Comparison of ENCODE assay signal across 10 cellular contexts in genomic region chr3:50090985-50091384, GRCh38. TPM values are rescaled to one million over a fixed set of nuclear protein-coding genes. Genes with fewer than 3 reads are reported as not detected.
DNase-seq lines count a peak whose midpoint lies in the region; ATAC-seq, FAIRE-seq and TF ChIP-seq lines count a peak whose summit lies in the region.
"Had no signal": no experiment of that assay in that cellular context is flagged by ENCODE, and none has a peak within 500 bp of the region (broad histone marks: within the 10 kb centered on the region; RNA-seq: fewer than 3 reads in every experiment).

No MANE protein-coding gene starts in this region.

- CTCF ChIA-PET in endothelial cell of umbilical vein (lab: Charles Lee) = interaction anchor here (1.3 kb wide), 2 partner anchors 11 to 17 kb away, joined by 3 to 4 read pairs; no protein-coding TSS in a partner anchor

- peaks cover 10% of the 10 kb centered on the region for H3K4me1 Mint-ChIP-seq in GM23338

- H3K9me1 ChIP-seq in endothelial cell of umbilical vein (replicated peaks; ENCODE audit: control insufficient read depth, extremely low read depth, insufficient read depth, low read length) = no peaks in the 10 kb centered on the region

- H3K36me3 ChIP-seq in GM23338 (ENCODE audit: insufficient read depth) (peaks cover 56% of the 10 kb centered on the region), SU-DHL-6 (ENCODE audit: low read length) (peaks cover 45% of the 10 kb centered on the region), endothelial cell of umbilical vein (ENCODE audit: control insufficient read depth in 2 of 2, extremely low read depth in 1 of 2, insufficient read depth in 2 of 2, low read length in 2 of 2) (peaks cover 32 to 42% of the 10 kb centered on the region in 2 experiments), HAP-1 (replicated peaks) (peaks cover 68% of the 10 kb centered on the region), esophagus squamous epithelium (peaks cover 24 to 56% (median 33%) of the 10 kb centered on the region in 3 donors)

- no peak overlapping the region; the same call in 2 of the 3 replicates for H3K4me3 Mint-ChIP-seq in GM23338

- H3K4me1 ChIP-seq in GM23338 (ENCODE audit: insufficient read depth) = peaks cover 6% of the 10 kb centered on the region
- H3K4me1 ChIP-seq in endothelial cell of umbilical vein (ENCODE audit: control insufficient read depth, extremely low read depth, insufficient read depth, low read length) = peaks cover 14% of the 10 kb centered on the region
- no peaks in the 10 kb centered on the region; the same call in none of the 2 replicates for H3K4me1 ChIP-seq in HAP-1
- H3K4me1 ChIP-seq in esophagus squamous epithelium = peaks cover 7 to 42% (median 14%) of the 10 kb centered on the region in 3 donors

- BruUV-seq in endothelial cell of umbilical vein (replicated peaks; lab: Mats Ljungman, UMichigan) = no TSS peak

- H3K9ac ChIP-seq in SU-DHL-6 (ENCODE audit: low read length) = peak overlapping the region; percentile 98; the same call in 1 of the 2 replicates
- H3K9ac ChIP-seq in endothelial cell of umbilical vein (replicated peaks; ENCODE audit: extremely low read depth, insufficient read depth, low read length) = no peak overlapping the region

- H3K27me3 ChIP-seq in GM23338 (ENCODE audit: insufficient read depth) (no peaks in the 10 kb centered on the region), SU-DHL-6 (ENCODE audit: low read length) (no peaks in the 10 kb centered on the region), endothelial cell of umbilical vein (ENCODE audit: control insufficient read depth in 2 of 2, insufficient read depth in 2 of 2, low read length in 2 of 2) (no peaks in the 10 kb centered on the region), HAP-1 (ENCODE audit: low read depth) (no peaks in the 10 kb centered on the region), esophagus squamous epithelium (no peaks in the 10 kb centered on the region)

- peaks cover 60% of the 10 kb centered on the region for H3K36me3 Mint-ChIP-seq in GM23338 (ENCODE audit: low read depth)

- dilution Hi-C loops in endothelial cell of umbilical vein (cut with MboI; ENCODE audit: extremely low pct_ligation_motif_present, low sequenced_read_pairs) = no loop called here

- no peak for TF ChIP-seq CTCF in GM23338 (conservative IDR thresholded peaks at IDR 0.05; ENCODE audit: low read depth in 2 of 2)
- no peak for TF ChIP-seq CTCF in SU-DHL-6 (IDR thresholded peaks at IDR 0.05; ENCODE audit: insufficient read depth, low read length, poor library complexity, severe bottlenecking)
- no peak for TF ChIP-seq CTCF in endothelial cell of umbilical vein (IDR thresholded peaks at IDR 0.05; ENCODE audit: extremely low read depth in 1 of 2, insufficient read depth in 1 of 2, low read depth in 1 of 2, low read length in 2 of 2)
- TF ChIP-seq CTCF in retinal pigment epithelial cell (conservative IDR thresholded peaks at IDR 0.05; ENCODE audit: low read depth, low read length) = no peak
- no peak for TF ChIP-seq CTCF in esophagus squamous epithelium (IDR thresholded peaks at IDR 0.05)

- no peak for DNase-seq in GM23338 (ENCODE audit: low spot score)
- DNase-seq in endothelial cell of umbilical vein (ENCODE audit: low read depth, low spot score) = no peak
- no peak for DNase-seq in retinal pigment epithelial cell (ENCODE audit: low read depth)
- no peak for DNase-seq in medulla oblongata (ENCODE audit: extremely low spot score)
- no peak for DNase-seq in HAP-1 (ENCODE audit: low spot score in 2 of 2)
- DNase-seq in esophagus squamous epithelium (lab: John Stamatoyannopoulos, UW) = no peak
- DNase-seq: NCI-H1694, SIG-M5 had no signal

- H2AFZ ChIP-seq in GM23338 (no peak overlapping the region), SU-DHL-6 (ENCODE audit: low read depth, low read length, severe bottlenecking) (no peak overlapping the region), endothelial cell of umbilical vein (ENCODE audit: low read depth, low read length) (no peak overlapping the region)

- H3K4me2 ChIP-seq in GM23338 (no peak overlapping the region), SU-DHL-6 (ENCODE audit: low read depth, low read length, poor library complexity, severe bottlenecking) (peak overlapping the region; percentile 89), endothelial cell of umbilical vein (ENCODE audit: insufficient read depth, low read length) (peak overlapping the region; percentile 83)

- H3F3A ChIP-seq in GM23338 (replicated peaks; ENCODE audit: low read depth) (0 out of 2 replicates have a peak, but pooled peaks cover 6% of the 10 kb centered on the region), SU-DHL-6 (ENCODE audit: insufficient read depth) (no peaks in the 10 kb centered on the region)

- TF ChIP-seq POLR2A in endothelial cell of umbilical vein (IDR thresholded peaks at IDR 0.05; ENCODE audit: low read depth, low read length) (no peak), esophagus squamous epithelium (IDR thresholded peaks at IDR 0.05) (no peak)

- ATAC-seq in GM23338 (no peak), GM18873 (IDR thresholded peaks at IDR 0.05; ENCODE audit: low FRiP score, unreplicated experiment) (no peak)

- H3K4me3 ChIP-seq in GM23338 (peak overlapping the region; percentile 91; the same call in 1 of the 2 replicates), SU-DHL-6 (ENCODE audit: insufficient read depth, low read length, poor library complexity, severe bottlenecking) (no peak overlapping the region), endothelial cell of umbilical vein (replicated peaks in 1 of 3; ENCODE audit: insufficient read depth in 1 of 3, low read depth in 1 of 3, low read length in 3 of 3) (peak overlapping the region in 1 of 3 experiments; percentile 82), retinal pigment epithelial cell (ENCODE audit: low read length) (peak overlapping the region; percentile 100), HAP-1 (no peak overlapping the region), esophagus squamous epithelium (peak overlapping the region in 2 of 4 donors; percentile 87 to 98)

- POLR2A ChIA-PET in endothelial cell of umbilical vein (lab: Charles Lee) = interaction anchor here (1.4 kb wide), 1 partner anchor 151 kb away, joined by 6 read pairs; no protein-coding TSS in a partner anchor

- H3K27ac Mint-ChIP-seq in GM23338 = no peak overlapping the region

- H4K20me1 ChIP-seq in GM23338 (replicated peaks; ENCODE audit: insufficient read depth) (peaks cover 8% of the 10 kb centered on the region; the same call in 1 of the 2 replicates), SU-DHL-6 (ENCODE audit: low read depth, low read length) (no peaks in the 10 kb centered on the region; the same call in 1 of the 2 replicates), endothelial cell of umbilical vein (replicated peaks; ENCODE audit: control insufficient read depth, extremely low read depth, insufficient read depth, low read length) (peaks cover 8% of the 10 kb centered on the region)

- H3K79me2 ChIP-seq in GM23338 (replicated peaks; ENCODE audit: insufficient read depth) = peaks cover 47% of the 10 kb centered on the region
- H3K79me2 ChIP-seq in SU-DHL-6 (ENCODE audit: insufficient read depth, low read length) = peaks cover 46% of the 10 kb centered on the region
- peaks cover 59% of the 10 kb centered on the region for H3K79me2 ChIP-seq in endothelial cell of umbilical vein (ENCODE audit: control insufficient read depth, insufficient read depth, low read length)

- H3K27me3 Mint-ChIP-seq in GM23338 (ENCODE audit: insufficient read depth, low read depth, poor library complexity) = peaks cover 11% of the 10 kb centered on the region

- H3K9me2 ChIP-seq in GM23338 (ENCODE audit: insufficient read depth) (no peaks in the 10 kb centered on the region), SU-DHL-6 (replicated peaks; ENCODE audit: insufficient read depth, low read length) (no peaks in the 10 kb centered on the region)

- intact Hi-C loops in endothelial cell of umbilical vein (cut with micrococcal nuclease) (no loop called here), esophagus squamous epithelium (cut with DNase I) (no loop called here)

- in situ Hi-C loops in HAP-1 (cut with MboI; ENCODE audit: low sequenced_read_pairs) = no loop called here

- H3K27ac ChIP-seq in GM23338 (ENCODE audit: low read depth) (peak overlapping the region; percentile 29; the same call in 1 of the 2 replicates), SU-DHL-6 (ENCODE audit: low read depth, low read length) (no peak overlapping the region), endothelial cell of umbilical vein (ENCODE audit: insufficient read depth, low read depth, low read length) (no peak overlapping the region), esophagus squamous epithelium (no peak overlapping the region)

- H3K9me3 ChIP-seq in SU-DHL-6 (ENCODE audit: insufficient read depth, low read length) (no peaks in the 10 kb centered on the region), endothelial cell of umbilical vein (replicated peaks; ENCODE audit: control insufficient read depth, insufficient read depth, low read length) (no peaks in the 10 kb centered on the region), HAP-1 (no peaks in the 10 kb centered on the region), esophagus squamous epithelium (no peaks in the 10 kb centered on the region)

- no peak for FAIRE-seq in endothelial cell of umbilical vein (lab: Jason Lieb, UNC)

- peaks cover 10% of the 10 kb centered on the region; the same call in 2 of the 3 replicates for H3K9me3 Mint-ChIP-seq in GM23338

TF ChIP-seq in GM23338, 12 proteins besides CTCF, POLR2A, EP300 and RAD21 (continues in another document):
- TF ChIP-seq POLR2AphosphoS5 (IDR thresholded peaks at IDR 0.05; ENCODE audit: low read depth) (no peak), JUNB (IDR thresholded peaks at IDR 0.05; ENCODE audit: unreplicated experiment) (no peak)

TF ChIP-seq in endothelial cell of umbilical vein, 7 proteins besides CTCF, POLR2A, EP300 and RAD21 (continues in another document):
- TF ChIP-seq MYC (IDR thresholded peaks at IDR 0.05; ENCODE audit: low read depth, low read length) (no peak), FOS (IDR thresholded peaks at IDR 0.05; ENCODE audit: borderline replicate concordance, insufficient read depth, low read length) (no peak), POLR2AphosphoS5 (IDR thresholded peaks at IDR 0.05; ENCODE audit: insufficient read depth, low read depth, low read length) (no peak), GATA2 (IDR thresholded peaks at IDR 0.05; ENCODE audit: insufficient read depth, insufficient read length, low read depth, low read length) (no peak)

RNA-seq across cellular contexts. Expression of gene RBM5, which starts 2.3 kb away (rescaled TPM):
- 111 and 130 TPM in 2 replicates for total RNA-seq in GM23338 (2014; rRNA removed; shearing (Covaris generic))
- polyA plus RNA-seq in GM23338 (2016; fragmentation: Nextera tagmentation; extraction: Ambion mirVana) (31.8 and 44.9 TPM in 2 replicates), endothelial cell of umbilical vein (218 and 281 TPM in 2 replicates)
- total RNA-seq in endothelial cell of umbilical vein (188 and 190 TPM in 2 replicates), esophagus squamous epithelium (100 to 1,000 TPM in 2 of 4 donors, 10 to 100 TPM in 2; 60.1 to 197 (median 107) TPM)
- 76.5 and 95.5 TPM in 2 replicates for polyA plus RNA-seq in endothelial cell of umbilical vein (2011; cell fraction: cytosol; rRNA removed)
- 1,244 and 1,382 TPM in 2 replicates for polyA plus RNA-seq in endothelial cell of umbilical vein (2011; cell fraction: nucleus; rRNA removed)
- polyA plus RNA-seq in endothelial cell of umbilical vein (2012) = 98.0 and 104 TPM in 2 replicates
- 405 and 471 TPM in 2 replicates for polyA minus RNA-seq in endothelial cell of umbilical vein
- polyA minus RNA-seq in endothelial cell of umbilical vein (2011; cell fraction: cytosol; rRNA and poly(A)+ RNA removed) = 55.8 TPM
- 412 and 623 TPM in 2 replicates for polyA minus RNA-seq in endothelial cell of umbilical vein (2011; cell fraction: nucleus; rRNA and poly(A)+ RNA removed)

Comparison
In these comparisons a context has a peak if more than half of its experiments do, and no peak if none do; other contexts are left out.
1. H3K4me3 ChIP-seq: peak in GM23338 (single experiment) and retinal pigment epithelial cell (single experiment); none in SU-DHL-6 (single experiment) and HAP-1 (single experiment).